8 cellular contexts compared by ENCODE assay signal in genomic region chr17:8289103-8289397, GRCh38. TPM values are rescaled to one million over a fixed set of nuclear protein-coding genes. Genes with fewer than 3 reads are reported as not detected.
DNase-seq lines count a peak whose midpoint lies in the region; ATAC-seq and TF ChIP-seq lines count a peak whose summit lies in the region.

No MANE protein-coding gene starts in this region.

- peaks cover 12% of the 10 kb centered on the region for H3K4me1 ChIP-seq in ACC112 (ENCODE audit: control insufficient read depth, insufficient read depth, low read length, unreplicated experiment)
- H3K4me1 ChIP-seq in heart right ventricle = peaks cover 7 to 25% (median 19%) of the 10 kb centered on the region in 9 donors

- H3K9me3 ChIP-seq in heart right ventricle = no peaks in the 10 kb centered on the region

- H3K79me2 ChIP-seq in ACC112 (ENCODE audit: control insufficient read depth, insufficient read depth, low read length, unreplicated experiment) = peaks cover 7% of the 10 kb centered on the region

- peaks cover 60% of the 10 kb centered on the region for H3K4me1 Mint-ChIP-seq in activated CD4-positive, alpha-beta memory T cell treated with anti-CD3 and anti-CD28 coated beads, Interleukin-2, amount 10 ng/mL, durations not matched to agents 7 days and 5 days

- H3K27ac ChIP-seq in ACC112 (ENCODE audit: low read depth, low read length) = peak overlapping the region; percentile 74; the same call in 1 of the 2 replicates
- peak overlapping the region; percentile 76 to 95 (median 92) for H3K27ac ChIP-seq in heart right ventricle
- H3K27ac ChIP-seq in skin epidermis = peak overlapping the region; percentile 64 to 95 (median 89)

- ATAC-seq in GM21515 (IDR thresholded peaks at IDR 0.05; ENCODE audit: unreplicated experiment) (peak; percentile 56), heart right ventricle (no peak), HG03439 (IDR thresholded peaks at IDR 0.05; ENCODE audit: unreplicated experiment) (no peak), HG02798 (IDR thresholded peaks at IDR 0.05; ENCODE audit: poor library complexity, unreplicated experiment) (no peak)

- peaks cover 18% of the 10 kb centered on the region for H3K36me3 Mint-ChIP-seq in activated CD4-positive, alpha-beta memory T cell treated with anti-CD3 and anti-CD28 coated beads, Interleukin-2, amount 10 ng/mL, durations not matched to agents 7 days and 5 days (ENCODE audit: low read depth)

- no peaks in the 10 kb centered on the region for H3K27me3 Mint-ChIP-seq in activated CD4-positive, alpha-beta memory T cell treated with anti-CD3 and anti-CD28 coated beads, Interleukin-2, amount 10 ng/mL, durations not matched to agents 7 days and 5 days

- peak; percentile 78 for DNase-seq in activated CD4-positive, alpha-beta memory T cell treated with anti-CD3 and anti-CD28 coated beads, Interleukin-2, amount 10 ng/mL, durations not matched to agents 7 days and 5 days
- DNase-seq in heart right ventricle (no peak), NCI-H69 (lab: John Stamatoyannopoulos, UW) (no peak)

- no peaks in the 10 kb centered on the region for H3K9me3 Mint-ChIP-seq in activated CD4-positive, alpha-beta memory T cell treated with anti-CD3 and anti-CD28 coated beads, Interleukin-2, amount 10 ng/mL, durations not matched to agents 7 days and 5 days

- peak overlapping the region; percentile 99 for H2AFZ ChIP-seq in ACC112 (ENCODE audit: low read length, unreplicated experiment)

- peak overlapping the region; percentile 94 for H3K4me3 Mint-ChIP-seq in activated CD4-positive, alpha-beta memory T cell treated with anti-CD3 and anti-CD28 coated beads, Interleukin-2, amount 10 ng/mL, durations not matched to agents 7 days and 5 days

- POLR2A ChIA-PET in activated CD4-positive, alpha-beta memory T cell treated with anti-CD3 and anti-CD28 coated beads, Interleukin-2, amount 10 ng/mL, durations not matched to agents 7 days and 5 days (lab: Charles Lee) = interaction anchor here (0.6 to 5.1 kb wide), 12 partner anchors 11 to 135 kb away, joined by 3 to 64 read pairs (median 4); partner anchors contain the start of genes CTC1 and PFAS

- no peaks in the 10 kb centered on the region for H3K27me3 ChIP-seq in ACC112 (ENCODE audit: insufficient read depth, low read length)
- no peaks in the 10 kb centered on the region for H3K27me3 ChIP-seq in heart right ventricle

- WGBS in heart right ventricle, 2 donors = 2 to 6% methylated on average over 17 of the region's 17 CpGs

- intact Hi-C loops in heart right ventricle (cut with DNase I) = loop anchor here in 7 of 10 donors (2.0 to 10.0 kb wide), 4 partner anchors 37 to 184 kb away; partner anchors contain the start of genes CTC1 (in 1 of the 7) and PFAS (in 1 of the 7)

- CTCF ChIA-PET in activated CD4-positive, alpha-beta memory T cell treated with anti-CD3 and anti-CD28 coated beads, Interleukin-2, amount 10 ng/mL, durations not matched to agents 7 days and 5 days (lab: Charles Lee) = interaction anchor here (0.9 to 1.3 kb wide), 3 partner anchors 12 to 170 kb away, joined by 4 to 5 read pairs (median 4); partner anchors contain the start of gene CTC1

- H3K27ac Mint-ChIP-seq in activated CD4-positive, alpha-beta memory T cell treated with anti-CD3 and anti-CD28 coated beads, Interleukin-2, amount 10 ng/mL, durations not matched to agents 7 days and 5 days = peak overlapping the region; percentile 83

- no peak for TF ChIP-seq CTCF in heart right ventricle (IDR thresholded peaks at IDR 0.05)

- no peaks in the 10 kb centered on the region for H3K36me3 ChIP-seq in ACC112 (ENCODE audit: insufficient read depth, low read length)
- peaks cover 0 to 2% (median 0%) of the 10 kb centered on the region in 9 donors for H3K36me3 ChIP-seq in heart right ventricle

- peak overlapping the region; percentile 98 for H3K4me3 ChIP-seq in ACC112 (ENCODE audit: low read depth, low read length)
- peak overlapping the region; percentile 67 to 85 (median 75) for H3K4me3 ChIP-seq in heart right ventricle
- peak overlapping the region; percentile 63 to 90 (median 71) for H3K4me3 ChIP-seq in skin epidermis

RNA-seq across cellular contexts. Expression of gene RANGRF, which starts 0.6 kb away (rescaled TPM):
- total RNA-seq in activated CD4-positive, alpha-beta memory T cell treated with anti-CD3 and anti-CD28 coated beads, Interleukin-2, amount 10 ng/mL, durations not matched to agents 7 days and 5 days = 10 to 100 TPM; 45.4 to 49.4 TPM
- total RNA-seq in heart right ventricle = 10 to 100 TPM; 20.7 to 28.2 (median 24.4) TPM
- 10 to 100 TPM; 32.3 to 53.5 TPM for polyA plus RNA-seq in heart right ventricle

RNA-seq across cellular contexts. Expression of gene SLC25A35, which starts 6.2 kb away (rescaled TPM):
- 10 to 100 TPM; 11.8 to 12.0 TPM for total RNA-seq in activated CD4-positive, alpha-beta memory T cell treated with anti-CD3 and anti-CD28 coated beads, Interleukin-2, amount 10 ng/mL, durations not matched to agents 7 days and 5 days
- 1 to 10 TPM; 1.5 to 4.5 (median 2.3) TPM for total RNA-seq in heart right ventricle
- 1 to 10 TPM; 2.4 to 6.8 TPM for polyA plus RNA-seq in heart right ventricle

RNA-seq across cellular contexts. Expression of gene ARHGEF15, which starts 21.0 kb away (rescaled TPM):
- not detected for total RNA-seq in activated CD4-positive, alpha-beta memory T cell treated with anti-CD3 and anti-CD28 coated beads, Interleukin-2, amount 10 ng/mL, durations not matched to agents 7 days and 5 days
- total RNA-seq in heart right ventricle = 10 to 100 TPM; 13.5 to 30.6 (median 19.4) TPM
- 10 to 100 TPM; 11.1 to 32.7 TPM for polyA plus RNA-seq in heart right ventricle

RNA-seq across cellular contexts. Expression of gene PFAS, which starts 40.0 kb away (rescaled TPM):
- total RNA-seq in activated CD4-positive, alpha-beta memory T cell treated with anti-CD3 and anti-CD28 coated beads, Interleukin-2, amount 10 ng/mL, durations not matched to agents 7 days and 5 days = 10 to 100 TPM; 43.6 to 45.9 TPM
- total RNA-seq in heart right ventricle = 10 to 100 TPM in 9 of 10 donors, 1 to 10 TPM in 1; 9.6 to 17.9 (median 13.7) TPM
- 10 to 100 TPM in 1 of 2 donors, 1 to 10 TPM in 1; 8.6 to 11.2 TPM for polyA plus RNA-seq in heart right ventricle

RNA-seq across cellular contexts. Expression of gene CTC1, which starts 41.2 kb away (rescaled TPM):
- 100 to 1,000 TPM; 116 to 120 TPM for total RNA-seq in activated CD4-positive, alpha-beta memory T cell treated with anti-CD3 and anti-CD28 coated beads, Interleukin-2, amount 10 ng/mL, durations not matched to agents 7 days and 5 days
- total RNA-seq in heart right ventricle = 10 to 100 TPM; 12.5 to 19.8 (median 14.8) TPM
- polyA plus RNA-seq in heart right ventricle = 10 to 100 TPM in 1 of 2 donors, 1 to 10 TPM in 1; 5.9 to 19.3 TPM

Comparison
In these comparisons a context has a peak if more than half of its experiments do, and no peak if none do; other contexts are left out.
1. RNA of gene ARHGEF15, which starts 21.0 kb away (total RNA-seq): 13.5 to 30.6 TPM in heart right ventricle; not detected in activated CD4-positive, alpha-beta memory T cell treated with anti-CD3 and anti-CD28 coated beads, Interleukin-2, amount 10 ng/mL, durations not matched to agents 7 days and 5 days; every median in the first group is over 10 times any median in the second.
2. Peak in every context shown above with its lines, with median percentiles within 50 percentile points of each other: H3K27ac ChIP-seq and H3K4me3 ChIP-seq.